ENCODE assay signal across 13 cellular contexts in genomic region chr14:92400579-92401444, GRCh38.
A peak's percentile ranks its signal among the peaks of the same experiment; 100 is the strongest.
DNase-seq lines count a peak whose midpoint lies in the region; ATAC-seq and TF ChIP-seq lines count a peak whose summit lies in the region.
"Had no signal": no experiment of that assay in that cellular context is flagged by ENCODE, and none has a peak within 500 bp of the region (broad histone marks: within the 10 kb centered on the region; RNA-seq: fewer than 3 reads in every experiment).

No MANE protein-coding gene starts in this region.

- H3K27ac Mint-ChIP-seq in endodermal cell, result no peak overlapping the region
- H3K27ac Mint-ChIP-seq in activated CD4-positive, alpha-beta memory T cell treated with anti-CD3 and anti-CD28 coated beads for 36 hours, result no peak overlapping the region
- H3K27ac Mint-ChIP-seq: activated T-cell treated with anti-CD3 and anti-CD28 coated beads, Interleukin-2, amount 50 U/mL, for 24 hours; nephron had no signal

- H3K27me3 Mint-ChIP-seq in endodermal cell (ENCODE audit: insufficient read depth), result peaks cover 51% of the 10 kb centered on the region
- H3K27me3 Mint-ChIP-seq in activated CD4-positive, alpha-beta memory T cell treated with anti-CD3 and anti-CD28 coated beads for 36 hours, result peaks cover 17% of the 10 kb centered on the region

- H3K36me3 Mint-ChIP-seq in endodermal cell (ENCODE audit: low read depth), result peaks cover 2% of the 10 kb centered on the region
- H3K36me3 Mint-ChIP-seq in activated CD4-positive, alpha-beta memory T cell treated with anti-CD3 and anti-CD28 coated beads for 36 hours, result no peaks in the 10 kb centered on the region

- no peaks in the 10 kb centered on the region for H3K36me3 ChIP-seq in GM06990 (ENCODE audit: control insufficient read depth, insufficient read depth, low read length)
- H3K36me3 ChIP-seq in endodermal cell (ENCODE audit: control insufficient read depth, insufficient read depth, low read length), result no peaks in the 10 kb centered on the region

- H3K27me3 ChIP-seq in GM06990 (replicated peaks; ENCODE audit: control insufficient read depth, insufficient read depth, low read length) (no peaks in the 10 kb centered on the region), endodermal cell (ENCODE audit: control insufficient read depth, insufficient read depth, low read length, poor library complexity, severe bottlenecking) (peaks cover 38% of the 10 kb centered on the region)

- DNase-seq in GM06990 (ENCODE audit: extremely low read depth, insufficient read length) (peak; percentile 67), endodermal cell (no peak), H4 (ENCODE audit: low spot score) (no peak), NCI-H2107 treated with DMSO at 0.1 percent for 48 hours (lab: John Stamatoyannopoulos, UW; ENCODE audit: unreplicated experiment) (no peak), occipital lobe (lab: John Stamatoyannopoulos, UW) (no peak)
- no peak for DNase-seq in activated CD4-positive, alpha-beta memory T cell treated with anti-CD3 and anti-CD28 coated beads for 36 hours
- DNase-seq: activated T-cell treated with anti-CD3 and anti-CD28 coated beads, Interleukin-2, amount 50 U/mL, for 24 hours; PC-9 had no signal

- H3K4me3 ChIP-seq in GM06990 (replicated peaks; ENCODE audit: low read depth, low read length) (no peak overlapping the region), endodermal cell (ENCODE audit: low read length) (no peak overlapping the region)
- H3K4me3 ChIP-seq: PC-9 had no signal

- POLR2A ChIA-PET in activated CD4-positive, alpha-beta memory T cell treated with anti-CD3 and anti-CD28 coated beads for 36 hours (lab: Charles Lee), result no interaction called here

- WGBS in endodermal cell (ENCODE audit: insufficient coverage in 1 of 2, insufficient read length in 1 of 2), 2 experiments, result 55 to 58% methylated on average over 5 to 7 of the region's 7 CpGs

- H3K9me3 Mint-ChIP-seq in endodermal cell, result peaks cover 24% of the 10 kb centered on the region
- H3K9me3 Mint-ChIP-seq in activated CD4-positive, alpha-beta memory T cell treated with anti-CD3 and anti-CD28 coated beads for 36 hours, result peaks cover 5% of the 10 kb centered on the region

- TF ChIP-seq CTCF in GM06990 (IDR thresholded peaks at IDR 0.05; ENCODE audit: insufficient read depth, low read length, poor library complexity, severe bottlenecking) (no peak), endodermal cell (conservative IDR thresholded peaks at IDR 0.05) (no peak)

- intact Hi-C loops in activated CD4-positive, alpha-beta memory T cell treated with anti-CD3 and anti-CD28 coated beads for 36 hours (cut with micrococcal nuclease), result no loop called here

- peaks cover 51% of the 10 kb centered on the region for H3K4me1 Mint-ChIP-seq in endodermal cell
- H3K4me1 Mint-ChIP-seq in activated CD4-positive, alpha-beta memory T cell treated with anti-CD3 and anti-CD28 coated beads for 36 hours (ENCODE audit: low read depth), result no peaks in the 10 kb centered on the region

- peak overlapping the region; percentile 4 for H3K4me3 Mint-ChIP-seq in endodermal cell
- H3K4me3 Mint-ChIP-seq in activated CD4-positive, alpha-beta memory T cell treated with anti-CD3 and anti-CD28 coated beads for 36 hours, result no peak overlapping the region
- H3K4me3 Mint-ChIP-seq: activated T-cell treated with anti-CD3 and anti-CD28 coated beads, Interleukin-2, amount 50 U/mL, for 24 hours; nephron had no signal

- no peak overlapping the region for H3K9ac ChIP-seq in endodermal cell (ENCODE audit: extremely low read depth, low read length, poor library complexity, severe bottlenecking)

- ATAC-seq in GM21515 (IDR thresholded peaks at IDR 0.05; ENCODE audit: unreplicated experiment), result peak; percentile 68
- peak; percentile 68 for ATAC-seq in HG03432 (IDR thresholded peaks at IDR 0.05; ENCODE audit: unreplicated experiment)
- ATAC-seq: HCT116 had no signal

- no peak overlapping the region for H3K27ac ChIP-seq in endodermal cell (ENCODE audit: low read depth, low read length)
- H3K27ac ChIP-seq: C4-2B, PC-9 had no signal

- H3K9me3 ChIP-seq in endodermal cell (ENCODE audit: control insufficient read depth, low read length), result peaks cover 20% of the 10 kb centered on the region

- CTCF ChIA-PET in activated CD4-positive, alpha-beta memory T cell treated with anti-CD3 and anti-CD28 coated beads for 36 hours (lab: Charles Lee), result no interaction called here

- H3K4me1 ChIP-seq in endodermal cell (ENCODE audit: control insufficient read depth, insufficient read depth, low read length), result peaks cover 6% of the 10 kb centered on the region
